1 cellular context compared by ENCODE assay signal in the genomic region with DNA sequence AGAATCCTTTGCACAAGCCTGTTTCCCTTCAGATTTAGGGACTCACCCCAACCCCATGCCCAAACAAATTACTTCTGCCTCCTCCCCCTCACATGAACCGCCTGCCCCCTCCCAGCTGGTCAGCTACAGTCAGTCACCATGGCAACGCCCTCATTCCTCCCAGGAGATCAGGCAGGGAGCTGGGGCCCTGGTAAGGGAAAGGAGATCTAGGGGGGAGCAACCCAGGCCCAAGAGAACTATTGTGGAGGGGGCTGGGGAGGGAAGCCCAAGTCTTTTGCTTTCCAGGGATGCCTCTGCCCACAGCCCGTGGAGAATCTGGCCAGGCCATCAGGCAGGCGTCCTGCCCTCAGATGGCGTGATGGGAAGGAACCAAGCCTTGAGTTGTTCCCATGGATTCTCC.
TF ChIP-seq lines count a peak whose summit lies in the region.

No MANE protein-coding gene starts in this region.

TF ChIP-seq in WTC11, 78 proteins besides CTCF, POLR2A, EP300 and RAD21 (continued from another document):
- TF ChIP-seq, protein P1, sequence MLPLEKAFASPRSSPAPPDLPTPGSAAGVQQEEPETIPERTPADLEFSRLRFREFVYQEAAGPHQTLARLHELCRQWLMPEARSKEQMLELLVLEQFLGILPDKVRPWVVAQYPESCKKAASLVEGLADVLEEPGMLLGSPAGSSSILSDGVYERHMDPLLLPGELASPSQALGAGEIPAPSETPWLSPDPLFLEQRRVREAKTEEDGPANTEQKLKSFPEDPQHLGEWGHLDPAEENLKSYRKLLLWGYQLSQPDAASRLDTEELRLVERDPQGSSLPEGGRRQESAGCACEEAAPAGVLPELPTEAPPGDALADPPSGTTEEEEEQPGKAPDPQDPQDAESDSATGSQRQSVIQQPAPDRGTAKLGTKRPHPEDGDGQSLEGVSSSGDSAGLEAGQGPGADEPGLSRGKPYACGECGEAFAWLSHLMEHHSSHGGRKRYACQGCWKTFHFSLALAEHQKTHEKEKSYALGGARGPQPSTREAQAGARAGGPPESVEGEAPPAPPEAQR (CRISPR knock-in tag; IDR thresholded peaks at IDR 0.05), result no peak
- no peak for TF ChIP-seq RELA (CRISPR knock-in tag; IDR thresholded peaks at IDR 0.05; ENCODE audit: borderline replicate concordance)
- no peak for TF ChIP-seq RORB (CRISPR knock-in tag; IDR thresholded peaks at IDR 0.05)
- TF ChIP-seq MYBL2 (CRISPR knock-in tag; IDR thresholded peaks at IDR 0.05), result no peak
- TF ChIP-seq TP53 (CRISPR knock-in tag; IDR thresholded peaks at IDR 0.05), result no peak
- TF ChIP-seq SMAD3 (CRISPR knock-in tag; IDR thresholded peaks at IDR 0.05; ENCODE audit: borderline replicate concordance), result no peak
- no peak for TF ChIP-seq ATF1 (CRISPR knock-in tag; IDR thresholded peaks at IDR 0.05)
- TF ChIP-seq, protein P2, sequence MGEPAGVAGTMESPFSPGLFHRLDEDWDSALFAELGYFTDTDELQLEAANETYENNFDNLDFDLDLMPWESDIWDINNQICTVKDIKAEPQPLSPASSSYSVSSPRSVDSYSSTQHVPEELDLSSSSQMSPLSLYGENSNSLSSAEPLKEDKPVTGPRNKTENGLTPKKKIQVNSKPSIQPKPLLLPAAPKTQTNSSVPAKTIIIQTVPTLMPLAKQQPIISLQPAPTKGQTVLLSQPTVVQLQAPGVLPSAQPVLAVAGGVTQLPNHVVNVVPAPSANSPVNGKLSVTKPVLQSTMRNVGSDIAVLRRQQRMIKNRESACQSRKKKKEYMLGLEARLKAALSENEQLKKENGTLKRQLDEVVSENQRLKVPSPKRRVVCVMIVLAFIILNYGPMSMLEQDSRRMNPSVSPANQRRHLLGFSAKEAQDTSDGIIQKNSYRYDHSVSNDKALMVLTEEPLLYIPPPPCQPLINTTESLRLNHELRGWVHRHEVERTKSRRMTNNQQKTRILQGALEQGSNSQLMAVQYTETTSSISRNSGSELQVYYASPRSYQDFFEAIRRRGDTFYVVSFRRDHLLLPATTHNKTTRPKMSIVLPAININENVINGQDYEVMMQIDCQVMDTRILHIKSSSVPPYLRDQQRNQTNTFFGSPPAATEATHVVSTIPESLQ (CRISPR knock-in tag; IDR thresholded peaks at IDR 0.05), result no peak
- TF ChIP-seq ZNF138 (CRISPR knock-in tag; conservative IDR thresholded peaks at IDR 0.05), result no peak
- TF ChIP-seq ZNF396 (CRISPR knock-in tag; IDR thresholded peaks at IDR 0.05; ENCODE audit: borderline replicate concordance), result no peak
- TF ChIP-seq, protein P3, sequence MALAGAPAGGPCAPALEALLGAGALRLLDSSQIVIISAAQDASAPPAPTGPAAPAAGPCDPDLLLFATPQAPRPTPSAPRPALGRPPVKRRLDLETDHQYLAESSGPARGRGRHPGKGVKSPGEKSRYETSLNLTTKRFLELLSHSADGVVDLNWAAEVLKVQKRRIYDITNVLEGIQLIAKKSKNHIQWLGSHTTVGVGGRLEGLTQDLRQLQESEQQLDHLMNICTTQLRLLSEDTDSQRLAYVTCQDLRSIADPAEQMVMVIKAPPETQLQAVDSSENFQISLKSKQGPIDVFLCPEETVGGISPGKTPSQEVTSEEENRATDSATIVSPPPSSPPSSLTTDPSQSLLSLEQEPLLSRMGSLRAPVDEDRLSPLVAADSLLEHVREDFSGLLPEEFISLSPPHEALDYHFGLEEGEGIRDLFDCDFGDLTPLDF (CRISPR knock-in tag; IDR thresholded peaks at IDR 0.05), result no peak
- TF ChIP-seq CBFB (CRISPR knock-in tag; IDR thresholded peaks at IDR 0.05; ENCODE audit: low read depth), result no peak
- no peak for TF ChIP-seq SOX15 (CRISPR knock-in tag; IDR thresholded peaks at IDR 0.05)
- TF ChIP-seq, protein P4, sequence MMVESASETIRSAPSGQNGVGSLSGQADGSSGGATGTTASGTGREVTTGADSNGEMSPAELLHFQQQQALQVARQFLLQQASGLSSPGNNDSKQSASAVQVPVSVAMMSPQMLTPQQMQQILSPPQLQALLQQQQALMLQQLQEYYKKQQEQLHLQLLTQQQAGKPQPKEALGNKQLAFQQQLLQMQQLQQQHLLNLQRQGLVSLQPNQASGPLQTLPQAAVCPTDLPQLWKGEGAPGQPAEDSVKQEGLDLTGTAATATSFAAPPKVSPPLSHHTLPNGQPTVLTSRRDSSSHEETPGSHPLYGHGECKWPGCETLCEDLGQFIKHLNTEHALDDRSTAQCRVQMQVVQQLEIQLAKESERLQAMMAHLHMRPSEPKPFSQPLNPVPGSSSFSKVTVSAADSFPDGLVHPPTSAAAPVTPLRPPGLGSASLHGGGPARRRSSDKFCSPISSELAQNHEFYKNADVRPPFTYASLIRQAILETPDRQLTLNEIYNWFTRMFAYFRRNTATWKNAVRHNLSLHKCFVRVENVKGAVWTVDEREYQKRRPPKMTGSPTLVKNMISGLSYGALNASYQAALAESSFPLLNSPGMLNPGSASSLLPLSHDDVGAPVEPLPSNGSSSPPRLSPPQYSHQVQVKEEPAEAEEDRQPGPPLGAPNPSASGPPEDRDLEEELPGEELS (CRISPR knock-in tag; IDR thresholded peaks at IDR 0.05), result no peak
- TF ChIP-seq NR2C2 (CRISPR knock-in tag; IDR thresholded peaks at IDR 0.05), result no peak
- TF ChIP-seq, protein P5, sequence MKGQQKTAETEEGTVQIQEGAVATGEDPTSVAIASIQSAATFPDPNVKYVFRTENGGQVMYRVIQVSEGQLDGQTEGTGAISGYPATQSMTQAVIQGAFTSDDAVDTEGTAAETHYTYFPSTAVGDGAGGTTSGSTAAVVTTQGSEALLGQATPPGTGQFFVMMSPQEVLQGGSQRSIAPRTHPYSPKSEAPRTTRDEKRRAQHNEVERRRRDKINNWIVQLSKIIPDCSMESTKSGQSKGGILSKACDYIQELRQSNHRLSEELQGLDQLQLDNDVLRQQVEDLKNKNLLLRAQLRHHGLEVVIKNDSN (CRISPR knock-in tag; IDR thresholded peaks at IDR 0.05), result no peak
- no peak for TF ChIP-seq ZNF219 (CRISPR knock-in tag; IDR thresholded peaks at IDR 0.05; ENCODE audit: borderline replicate concordance)
